Comparison of ENCODE assay signal across 8 cellular contexts in genomic region chr22:27801616-27802388, GRCh38. TPM values are rescaled to one million over a fixed set of nuclear protein-coding genes. Genes with fewer than 3 reads are reported as not detected.
DNase-seq lines count a peak whose midpoint lies in the region; TF ChIP-seq lines count a peak whose summit lies in the region.

MN1 (minus strand) TSS chr22:27801756; CDS start chr22:27800543, 1,213 bp downstream.

- peak within 1 kb of the TSS; percentile 74 for H3K4me3 Mint-ChIP-seq in activated naive CD4-positive, alpha-beta T cell treated with anti-CD3 and anti-CD28 coated beads for 36 hours

- TF ChIP-seq CTCF in neural cell (IDR thresholded peaks at IDR 0.05; ENCODE audit: poor library complexity, severe bottlenecking), result no peak
- TF ChIP-seq CTCF in suprapubic skin (IDR thresholded peaks at IDR 0.05), result no peak

- no peak for TF ChIP-seq POLR2A in suprapubic skin (IDR thresholded peaks at IDR 0.05)

- peak within 1 kb of the TSS; percentile 93 for H3K9ac ChIP-seq in neural cell (ENCODE audit: low read length)

- no peaks in the 10 kb centered on the region for H3K9me3 ChIP-seq in neural cell (ENCODE audit: low read length)
- no peaks in the 10 kb centered on the region for H3K9me3 ChIP-seq in suprapubic skin

- H3K27me3 ChIP-seq in neural cell (ENCODE audit: insufficient read depth, low read depth, low read length), result no peaks in the 10 kb centered on the region
- peaks cover 21% of the 10 kb centered on the region for H3K27me3 ChIP-seq in suprapubic skin

- TF ChIP-seq EP300 in neural cell (conservative IDR thresholded peaks at IDR 0.05; ENCODE audit: poor library complexity, severe bottlenecking), result peak; percentile 38
- no peak for TF ChIP-seq EP300 in suprapubic skin (IDR thresholded peaks at IDR 0.05)

- DNase-seq in EH (ENCODE audit: low read depth), result peak; percentile 42
- peak; percentile 7 to 13 for DNase-seq in NOMO-1 (lab: John Stamatoyannopoulos, UW; ENCODE audit: unreplicated experiment in 2 of 2)
- DNase-seq in activated naive CD4-positive, alpha-beta T cell treated with anti-CD3 and anti-CD28 coated beads for 36 hours, result peak; percentile 36
- peak; percentile 21 for DNase-seq in germinal center (ENCODE audit: low spot score)
- no peak for DNase-seq in suprapubic skin (ENCODE audit: low spot score in 2 of 2)
- DNase-seq in NCI-H2196 (lab: John Stamatoyannopoulos, UW; ENCODE audit: unreplicated experiment), result no peak
- no peak for DNase-seq in NCI-H2196 treated with DMSO at 0.1 percent for 48 hours (lab: John Stamatoyannopoulos, UW; ENCODE audit: unreplicated experiment)

- no peaks in the 10 kb centered on the region for H3F3A ChIP-seq in neural cell (ENCODE audit: insufficient read depth, low read length, poor library complexity, severe bottlenecking)

- CTCF ChIA-PET in activated naive CD4-positive, alpha-beta T cell treated with anti-CD3 and anti-CD28 coated beads for 36 hours (lab: Charles Lee), result interaction anchor here (0.6 kb wide), 1 partner anchor 25 kb away, joined by 4 read pairs; no protein-coding TSS in a partner anchor

- peak within 1 kb of the TSS; percentile 80 for H3K4me3 ChIP-seq in neural cell (ENCODE audit: low read length)
- peak within 1 kb of the TSS; percentile 85 for H3K4me3 ChIP-seq in suprapubic skin

- H3K4me1 ChIP-seq in suprapubic skin, result peaks cover 36% of the 10 kb centered on the region

- peaks cover 15% of the 10 kb centered on the region for H3K27me3 Mint-ChIP-seq in activated naive CD4-positive, alpha-beta T cell treated with anti-CD3 and anti-CD28 coated beads for 36 hours (ENCODE audit: low read depth)

- no peaks in the 10 kb centered on the region for H3K36me3 Mint-ChIP-seq in activated naive CD4-positive, alpha-beta T cell treated with anti-CD3 and anti-CD28 coated beads for 36 hours (ENCODE audit: low read depth)

- peaks cover 11% of the 10 kb centered on the region for H3K4me1 Mint-ChIP-seq in activated naive CD4-positive, alpha-beta T cell treated with anti-CD3 and anti-CD28 coated beads for 36 hours (ENCODE audit: low read depth)

- no peaks in the 10 kb centered on the region for H3K36me3 ChIP-seq in neural cell (ENCODE audit: insufficient read depth, low read length)
- no peaks in the 10 kb centered on the region for H3K36me3 ChIP-seq in suprapubic skin

- H4K20me1 ChIP-seq in neural cell (ENCODE audit: insufficient read depth), result no peaks in the 10 kb centered on the region

- no peak within 1 kb of the TSS for H3K27ac Mint-ChIP-seq in activated naive CD4-positive, alpha-beta T cell treated with anti-CD3 and anti-CD28 coated beads for 36 hours

- H3K9me3 Mint-ChIP-seq in activated naive CD4-positive, alpha-beta T cell treated with anti-CD3 and anti-CD28 coated beads for 36 hours, result no peaks in the 10 kb centered on the region

- peak within 1 kb of the TSS; percentile 45 for H2AFZ ChIP-seq in neural cell (ENCODE audit: low read depth, low read length)

- H3K4me2 ChIP-seq in neural cell (ENCODE audit: low read length), result peak within 1 kb of the TSS; percentile 85

- H3K79me2 ChIP-seq in neural cell (replicated peaks; ENCODE audit: insufficient read depth, low read length), result peaks cover 41% of the 10 kb centered on the region

- under 1% methylated on average over 21 of the region's 61 CpGs for WGBS in suprapubic skin

- intact Hi-C loops in activated naive CD4-positive, alpha-beta T cell treated with anti-CD3 and anti-CD28 coated beads for 36 hours (cut with micrococcal nuclease), result loop anchor here (10.0 kb wide), 4 partner anchors 397 to 1127 kb away; no protein-coding TSS in a partner anchor

- H3K9me2 ChIP-seq in neural cell (ENCODE audit: insufficient read depth, low read length), result no peaks in the 10 kb centered on the region

- H3K27ac ChIP-seq in neural cell (ENCODE audit: low read length) (peak within 1 kb of the TSS; percentile 89), suprapubic skin (peak within 1 kb of the TSS; percentile 67)

- no peak for TF ChIP-seq RAD21 in neural cell (conservative IDR thresholded peaks at IDR 0.05)

TF ChIP-seq in neural cell, 6 proteins besides CTCF, POLR2A, EP300 and RAD21:
- TF ChIP-seq TAF1 (IDR thresholded peaks at IDR 0.05; ENCODE audit: low read depth), result no peak
- TF ChIP-seq EZH2 (IDR thresholded peaks at IDR 0.05; ENCODE audit: borderline replicate concordance, insufficient read depth, low read length, poor library complexity, severe bottlenecking), result no peak
- TF ChIP-seq MXI1 (conservative IDR thresholded peaks at IDR 0.05; ENCODE audit: poor library complexity, severe bottlenecking), result no peak
- TF ChIP-seq REST (IDR thresholded peaks at IDR 0.05; ENCODE audit: borderline replicate concordance), result peak; percentile 45
- TF ChIP-seq SMC3 (conservative IDR thresholded peaks at IDR 0.05; ENCODE audit: poor library complexity), result peak; percentile 18
- peak; percentile 78 for TF ChIP-seq POLR2AphosphoS5 (IDR thresholded peaks at IDR 0.05)
TF ChIP-seq in neural cell: peak in this region for 3.

RNA-seq across cellular contexts. Expression of gene MN1, which starts in this region (rescaled TPM):
- total RNA-seq in activated naive CD4-positive, alpha-beta T cell treated with anti-CD3 and anti-CD28 coated beads for 36 hours, result under 1 TPM in 1 of 2 experiments, not detected in 1; 0.12 TPM
- polyA plus RNA-seq in neural cell, result 7.3 and 7.6 TPM in 2 replicates
- 18.0 and 24.4 TPM in 2 replicates for polyA minus RNA-seq in neural cell
- total RNA-seq in suprapubic skin, result 1 to 10 TPM; 1.7 to 6.5 (median 4.1) TPM

Comparison
In these comparisons a context has a peak if more than half of its experiments do, and no peak if none do; other contexts are left out.
1. Peak in DNase-seq in activated naive CD4-positive, alpha-beta T cell treated with anti-CD3 and anti-CD28 coated beads for 36 hours; RNA of the gene not detected or under 1 TPM.
2. DNase-seq: peak in EH (single experiment), NOMO-1 (2 of 2) and germinal center (single experiment); none in suprapubic skin (0 of 2), NCI-H2196 (single experiment) and NCI-H2196 treated with DMSO at 0.1 percent for 48 hours (single experiment).